ENCODE assay signal across 19 cellular contexts in the genomic region with DNA sequence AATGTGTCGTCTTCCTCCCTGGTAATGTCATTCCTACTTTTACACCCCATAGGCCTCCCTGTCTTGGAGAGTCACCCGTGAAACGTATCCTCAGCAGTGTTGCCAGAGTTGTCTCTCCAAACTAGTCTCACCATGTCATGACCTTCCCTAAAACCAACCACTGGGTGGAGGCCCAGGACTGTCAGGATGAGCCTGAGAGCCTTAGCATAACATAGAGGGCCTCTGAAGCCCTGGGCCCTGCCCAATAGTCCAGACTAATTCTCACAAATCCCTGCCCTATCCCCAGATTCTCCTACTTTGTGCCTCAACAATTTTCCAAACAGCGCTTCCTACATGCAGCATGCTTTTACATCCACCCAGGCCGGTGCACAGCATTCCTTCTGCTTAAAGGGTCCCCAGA. TPM values are rescaled to one million over a fixed set of nuclear protein-coding genes. Genes with fewer than 3 reads are reported as not detected.
DNase-seq lines count a peak whose midpoint lies in the region; ATAC-seq, FAIRE-seq and TF ChIP-seq lines count a peak whose summit lies in the region.
"Had no signal": no experiment of that assay in that cellular context is flagged by ENCODE, and none has a peak within 500 bp of the region (broad histone marks: within the 10 kb centered on the region; RNA-seq: fewer than 3 reads in every experiment).

No MANE protein-coding gene starts in this region.

- no peak for ATAC-seq in HepG2
- ATAC-seq: GM12878, HCT116 had no signal

- peaks cover 4 to 24% (median 14%) of the 10 kb centered on the region in 4 donors for H3K4me1 ChIP-seq in liver (ENCODE audit: control insufficient read depth in 4 of 4, insufficient read depth in 4 of 4, low read length in 3 of 4)
- 0 out of 2 replicates have a peak, but pooled peaks cover 5% of the 10 kb centered on the region for H3K4me1 ChIP-seq in HepG2 (ENCODE audit: insufficient read depth, low read length)
- no peaks in the 10 kb centered on the region for H3K4me1 ChIP-seq in esophagus muscularis mucosa
- no peaks in the 10 kb centered on the region for H3K4me1 ChIP-seq in mesendoderm (ENCODE audit: control insufficient read depth, low read depth, low read length)
- H3K4me1 ChIP-seq: BLaER1 had no signal

- TF ChIP-seq POLR2A in HepG2 (IDR thresholded peaks at IDR 0.05; ENCODE audit: insufficient read depth in 1 of 2, low read depth in 2 of 2, low read length in 2 of 2) (no peak), esophagus muscularis mucosa (IDR thresholded peaks at IDR 0.05; ENCODE audit: low read depth) (no peak)

- no peak overlapping the region for H3K4me3 ChIP-seq in liver (ENCODE audit: low read depth in 1 of 3, low read length in 3 of 3)
- no peak overlapping the region for H3K4me3 ChIP-seq in HepG2 (replicated peaks in 1 of 3; ENCODE audit: insufficient read depth in 1 of 3, low read depth in 2 of 3, low read length in 3 of 3)
- no peak overlapping the region for H3K4me3 ChIP-seq in esophagus muscularis mucosa
- H3K4me3 ChIP-seq in mesendoderm (ENCODE audit: low read length), result no peak overlapping the region
- H3K4me3 ChIP-seq: BLaER1, GM12878 had no signal

- H3K9me3 Mint-ChIP-seq in chondrocyte (ENCODE audit: low read depth), result no peaks in the 10 kb centered on the region

- no peak overlapping the region for H3K18ac ChIP-seq in mesendoderm (ENCODE audit: low read length)

- H3K4me3 Mint-ChIP-seq in chondrocyte (ENCODE audit: unreplicated experiment), result no peak overlapping the region
- H3K4me3 Mint-ChIP-seq: CD8-positive, alpha-beta memory T cell; IgD-negative memory B cell had no signal

- H2AK5ac ChIP-seq in mesendoderm (ENCODE audit: low read length), result no peak overlapping the region

- H3K4me2 ChIP-seq in HepG2 (ENCODE audit: low read depth, low read length), result no peak overlapping the region
- H3K4me2 ChIP-seq in mesendoderm (ENCODE audit: low read length), result no peak overlapping the region
- H3K4me2 ChIP-seq: BLaER1 had no signal

- FAIRE-seq in HepG2 (lab: Jason Lieb, UNC), result no peak
- FAIRE-seq in D721Med (lab: Jason Lieb, UNC), result no peak
- FAIRE-seq: GM12878, GM18507 had no signal

- H3K36me3 ChIP-seq in liver (ENCODE audit: control insufficient read depth in 4 of 4, insufficient read depth in 3 of 4, low read depth in 1 of 4, low read length in 3 of 4) (no peaks in the 10 kb centered on the region), HepG2 (replicated peaks in 1 of 2; ENCODE audit: control insufficient read depth in 1 of 2, insufficient read depth in 2 of 2, low read length in 2 of 2) (no peaks in the 10 kb centered on the region), esophagus muscularis mucosa (no peaks in the 10 kb centered on the region), mesendoderm (ENCODE audit: control insufficient read depth, insufficient read depth, low read length) (no peaks in the 10 kb centered on the region)
- H3K36me3 ChIP-seq: BLaER1 had no signal

- peaks cover 2% of the 10 kb centered on the region for H3K36me3 Mint-ChIP-seq in chondrocyte (ENCODE audit: low read depth)
- H3K36me3 Mint-ChIP-seq: CD8-positive, alpha-beta memory T cell; IgD-negative memory B cell had no signal

- no peak overlapping the region for H2AFZ ChIP-seq in HepG2 (ENCODE audit: low read length)

- H3K4ac ChIP-seq in mesendoderm (ENCODE audit: low read depth, low read length), result no peak overlapping the region

- no peak overlapping the region for H3K27ac Mint-ChIP-seq in chondrocyte (ENCODE audit: unreplicated experiment)
- H3K27ac Mint-ChIP-seq: CD8-positive, alpha-beta memory T cell; IgD-negative memory B cell had no signal

- H3K23ac ChIP-seq in mesendoderm (ENCODE audit: low read length), result no peak overlapping the region

- H3K79me2 ChIP-seq in HepG2 (ENCODE audit: insufficient read depth, low read length) (no peaks in the 10 kb centered on the region), mesendoderm (ENCODE audit: control insufficient read depth, insufficient read depth, low read length) (no peaks in the 10 kb centered on the region)

- no peak overlapping the region for H2BK15ac ChIP-seq in mesendoderm (replicated peaks; ENCODE audit: low read depth)

- H4K5ac ChIP-seq in mesendoderm (ENCODE audit: low read length), result no peak overlapping the region

- H3K4me1 Mint-ChIP-seq in chondrocyte (ENCODE audit: low read depth), result peaks cover 9% of the 10 kb centered on the region
- H3K4me1 Mint-ChIP-seq: CD8-positive, alpha-beta memory T cell; IgD-negative memory B cell had no signal

- in situ Hi-C loops in HepG2 (cut with HindIII; ENCODE audit: extremely low pct_ligation_motif_present, low pct_unique_long_range_greater_than_20kb), result no loop called here

- no peaks in the 10 kb centered on the region for H3K9me3 ChIP-seq in liver (ENCODE audit: control insufficient read depth in 4 of 4, low read length in 3 of 4)
- H3K9me3 ChIP-seq in HepG2 (ENCODE audit: low read length), result no peaks in the 10 kb centered on the region
- H3K9me3 ChIP-seq in esophagus muscularis mucosa, result no peaks in the 10 kb centered on the region
- H3K9me3 ChIP-seq: BLaER1 had no signal

- H3K27ac ChIP-seq in liver (ENCODE audit: low read depth in 1 of 2, low read length in 2 of 2), result no peak overlapping the region
- H3K27ac ChIP-seq in HepG2 (ENCODE audit: extremely low read length, insufficient read depth, low read length), result no peak overlapping the region
- H3K27ac ChIP-seq in esophagus muscularis mucosa (replicated peaks in 1 of 4), result no peak overlapping the region
- H3K27ac ChIP-seq in mesendoderm (ENCODE audit: low read depth, low read length), result no peak overlapping the region
- H3K27ac ChIP-seq: 22Rv1, BLaER1 had no signal

- no peak for DNase-seq in HepG2 (ENCODE audit: low spot score)
- DNase-seq in esophagus muscularis mucosa (ENCODE audit: extremely low spot score), result peak; percentile 81
- DNase-seq in mesendoderm, result peak; percentile 41
- DNase-seq in chondrocyte (ENCODE audit: low spot score), result no peak
- DNase-seq in foreskin melanocyte, result no peak
- no peak for DNase-seq in D721Med (ENCODE audit: insufficient read length, low spot score)
- DNase-seq in HuH-7.5 (ENCODE audit: low spot score), result no peak
- DNase-seq: AML-193; CD8-positive, alpha-beta memory T cell; DMS 273 treated with DMSO at 0.1 percent for 48 hours; GOT3 had no signal

- no peaks in the 10 kb centered on the region for H3K79me1 ChIP-seq in mesendoderm (ENCODE audit: low read length)

- WGBS in liver, result 75% methylated on average over 5 of the region's 5 CpGs
- 56% methylated on average over 5 of the region's 5 CpGs for WGBS in HepG2 (ENCODE audit: low lambda C conversion rate)
- 95% methylated on average over 5 of the region's 5 CpGs for WGBS in esophagus muscularis mucosa
- WGBS in mesendoderm (ENCODE audit: extremely low coverage, insufficient coverage, low lambda C conversion rate), result no CpG with 5 or more reads among the region's 5 CpGs

- POLR2A ChIA-PET in HepG2 (lab: Yijun Ruan, JAX), result no interaction called here

- TF ChIP-seq EP300 in HepG2 (IDR thresholded peaks at IDR 0.05; ENCODE audit: low read depth in 2 of 2, low read length in 2 of 2) (no peak), HepG2 (CRISPR knock-in tag; IDR thresholded peaks at IDR 0.05; ENCODE audit: borderline replicate concordance) (no peak), esophagus muscularis mucosa (IDR thresholded peaks at IDR 0.05) (no peak)

- H2BK120ac ChIP-seq in mesendoderm (ENCODE audit: low read depth, low read length), result no peak overlapping the region

- H3K9ac ChIP-seq in liver (ENCODE audit: low read depth in 1 of 2, low read length in 2 of 2) (no peak overlapping the region), HepG2 (ENCODE audit: insufficient read depth, low read depth, low read length) (no peak overlapping the region), mesendoderm (ENCODE audit: low read length) (no peak overlapping the region)
- H3K9ac ChIP-seq: BLaER1 had no signal

- no peak overlapping the region for H4K8ac ChIP-seq in mesendoderm (ENCODE audit: low read depth, low read length)

- no peaks in the 10 kb centered on the region for H3K27me3 ChIP-seq in liver (ENCODE audit: control insufficient read depth in 4 of 4, insufficient read depth in 4 of 4, low read length in 3 of 4)
- H3K27me3 ChIP-seq in HepG2 (ENCODE audit: control insufficient read depth in 1 of 2, insufficient read depth in 2 of 2, low read length in 2 of 2), result 0 out of 5 replicates have a peak, but pooled peaks cover 0 to 3% of the 10 kb centered on the region in 2 experiments
- H3K27me3 ChIP-seq in esophagus muscularis mucosa, result no peaks in the 10 kb centered on the region
- H3K27me3 ChIP-seq in mesendoderm (ENCODE audit: insufficient read depth, low read length, poor library complexity), result no peaks in the 10 kb centered on the region
- H3K27me3 ChIP-seq: BLaER1 had no signal

- H4K20me1 ChIP-seq in HepG2 (ENCODE audit: insufficient read depth, low read length), result no peaks in the 10 kb centered on the region
- H4K20me1 ChIP-seq: BLaER1 had no signal

- H3K56ac ChIP-seq in mesendoderm (ENCODE audit: low read length), result no peak overlapping the region

- intact Hi-C loops in HepG2 (cut with micrococcal nuclease; ENCODE audit: unreplicated experiment), result no loop called here
- intact Hi-C loops in esophagus muscularis mucosa (cut with DNase I), result no loop called here

- no TSS peak for BruUV-seq in HepG2 (replicated peaks; lab: Mats Ljungman, UMichigan)

- H2BK5ac ChIP-seq in mesendoderm (ENCODE audit: low read length), result no peak overlapping the region

- TF ChIP-seq RAD21 in liver (IDR thresholded peaks at IDR 0.05) (peak; percentile 86 to 95), HepG2 (CRISPR knock-in tag; IDR thresholded peaks at IDR 0.05) (no peak)

- CTCF ChIA-PET in HepG2 (lab: Yijun Ruan, JAX; ENCODE audit: low intra/inter-chr PET ratio, low total read pairs), result no interaction called here

- H3K27me3 Mint-ChIP-seq in chondrocyte (ENCODE audit: low read depth), result peaks cover 30% of the 10 kb centered on the region

- TF ChIP-seq CTCF in liver (IDR thresholded peaks at IDR 0.05; ENCODE audit: low read depth, low read length, missing input control), result peak; percentile 44
- TF ChIP-seq CTCF in HepG2 (CRISPR knock-in tag; IDR thresholded peaks at IDR 0.05), result no peak
- TF ChIP-seq CTCF in esophagus muscularis mucosa (IDR thresholded peaks at IDR 0.05), result no peak
- TF ChIP-seq CTCF in chondrocyte (IDR thresholded peaks at IDR 0.05), result no peak
- TF ChIP-seq CTCF in D721Med (IDR thresholded peaks at IDR 0.05; ENCODE audit: insufficient read depth, missing control alignments), result no peak

RNA-seq across cellular contexts. Expression of a gene that starts 29.3 kb away (rescaled TPM):
- under 1 TPM in 1 of 2 donors, not detected in 1; 0.67 TPM for total RNA-seq in liver
- not detected for polyA plus RNA-seq in liver
- not detected in 2 replicates for total RNA-seq in HepG2 (2016; rRNA removed; fragmentation: Illumina TruSeq; extraction: Trizol)
- not detected in 2 replicates for total RNA-seq in HepG2 (2016; cell fraction: cytosol; rRNA removed; fragmentation: Illumina TruSeq; extraction: Trizol; ENCODE audit: low read depth)
- not detected in 2 replicates for total RNA-seq in HepG2 (2016; cell fraction: insoluble cytoplasmic fraction; rRNA removed; fragmentation: Illumina TruSeq; extraction: Trizol)
- total RNA-seq in HepG2 (2016; cell fraction: membrane; rRNA removed; fragmentation: Illumina TruSeq; extraction: Trizol), result not detected in 2 replicates
- total RNA-seq in HepG2 (2016; cell fraction: nucleus; rRNA removed; fragmentation: Illumina TruSeq; extraction: Trizol), result not detected in 2 replicates
- polyA plus RNA-seq in HepG2 (2011; rRNA removed), result not detected in 2 replicates
- not detected in 2 replicates for polyA plus RNA-seq in HepG2 (2011; cell fraction: cytosol; rRNA removed)
- polyA plus RNA-seq in HepG2 (2011; cell fraction: nucleus; rRNA removed), result not detected in 2 replicates
- polyA plus RNA-seq in HepG2 (2012), result not detected in 2 replicates
- polyA plus RNA-seq in HepG2 (2016; cell fraction: cytosol; fragmentation: Illumina TruSeq; extraction: Trizol; ENCODE audit: low read depth), result not detected in 2 replicates
- polyA plus RNA-seq in HepG2 (2016; cell fraction: insoluble cytoplasmic fraction; fragmentation: Illumina TruSeq; extraction: Trizol; ENCODE audit: low read depth), result not detected in 2 replicates
- polyA plus RNA-seq in HepG2 (2016; cell fraction: membrane; fragmentation: Illumina TruSeq; extraction: Trizol; ENCODE audit: low read depth), result not detected in 2 replicates
- polyA plus RNA-seq in HepG2 (2016; cell fraction: nucleus; fragmentation: Illumina TruSeq; extraction: Trizol; ENCODE audit: insufficient read depth, low read depth), result not detected in 2 replicates
- polyA minus RNA-seq in HepG2 (2011; rRNA and poly(A)+ RNA removed; ENCODE audit: low replicate concordance), result not detected in 2 replicates
- not detected in 2 replicates for polyA minus RNA-seq in HepG2 (2011; cell fraction: cytosol; rRNA and poly(A)+ RNA removed)
- polyA minus RNA-seq in HepG2 (2011; cell fraction: nucleus; rRNA and poly(A)+ RNA removed), result not detected in 2 replicates
- total RNA-seq in esophagus muscularis mucosa, result not detected
- not detected for polyA plus RNA-seq in mesendoderm (2013, experiment 1 of 2)
- not detected for polyA plus RNA-seq in mesendoderm (2013, experiment 2 of 2)
- total RNA-seq in chondrocyte, result not detected in 3 replicates
- total RNA-seq: CD8-positive, alpha-beta memory T cell; Daoy; GM12878 had no signal
- polyA plus RNA-seq: CD8-positive, alpha-beta memory T cell; GM12878; IgD-negative memory B cell had no signal

Comparison
In these comparisons a context has a peak if more than half of its experiments do, and no peak if none do; other contexts are left out.
1. DNase-seq: peak in esophagus muscularis mucosa (single experiment) and mesendoderm (single experiment); none in HepG2 (single experiment), chondrocyte (single experiment), foreskin melanocyte (single experiment), D721Med (single experiment) and HuH-7.5 (single experiment).